Comparison of ENCODE assay signal across 11 cellular contexts in genomic region chr11:27694992-27695391, GRCh38. TPM values are rescaled to one million over a fixed set of nuclear protein-coding genes. Genes with fewer than 3 reads are reported as not detected.
DNase-seq lines count a peak whose midpoint lies in the region; ATAC-seq and TF ChIP-seq lines count a peak whose summit lies in the region.
"Had no signal": no experiment of that assay in that cellular context is flagged by ENCODE, and none has a peak within 500 bp of the region (broad histone marks: within the 10 kb centered on the region; RNA-seq: fewer than 3 reads in every experiment).

No MANE protein-coding gene starts in this region.

- TF ChIP-seq RAD21 in neural cell (conservative IDR thresholded peaks at IDR 0.05): peak; percentile 66

- peak; percentile 50 for TF ChIP-seq CTCF in astrocyte of the spinal cord (IDR thresholded peaks at IDR 0.05; ENCODE audit: low read depth, low read length)
- TF ChIP-seq CTCF in neural cell (IDR thresholded peaks at IDR 0.05; ENCODE audit: poor library complexity, severe bottlenecking): peak; percentile 66
- TF ChIP-seq CTCF in foreskin fibroblast (IDR thresholded peaks at IDR 0.05; ENCODE audit: low read depth, low read length): no peak

- no peak for ATAC-seq in GM18909 (IDR thresholded peaks at IDR 0.05; ENCODE audit: poor library complexity, unreplicated experiment)
- ATAC-seq: activated T-cell treated with anti-CD3 and anti-CD28 coated beads, Interleukin-2, amount 50 U/mL, for 4 hours had no signal

- H3K9me3 ChIP-seq in MG63 (no peaks in the 10 kb centered on the region), neural cell (ENCODE audit: low read length) (no peaks in the 10 kb centered on the region)
- H3K9me3 ChIP-seq: thoracic aorta had no signal

- H2AFZ ChIP-seq in neural cell (ENCODE audit: low read depth, low read length): no peak overlapping the region

- peak overlapping the region; percentile 82 for H3K4me3 ChIP-seq in MG63
- no peak overlapping the region for H3K4me3 ChIP-seq in astrocyte of the spinal cord (ENCODE audit: low read depth, low read length)
- no peak overlapping the region for H3K4me3 ChIP-seq in neural cell (ENCODE audit: low read length)
- no peak overlapping the region for H3K4me3 ChIP-seq in foreskin fibroblast (ENCODE audit: low read depth in 1 of 2, low read length in 2 of 2)
- H3K4me3 ChIP-seq: thoracic aorta had no signal

- H4K20me1 ChIP-seq in neural cell (ENCODE audit: insufficient read depth): no peaks in the 10 kb centered on the region

- H3K27me3 ChIP-seq in MG63 (no peaks in the 10 kb centered on the region), neural cell (ENCODE audit: insufficient read depth, low read depth, low read length) (peaks cover 52% of the 10 kb centered on the region)

- no peak overlapping the region for H3K27ac ChIP-seq in neural cell (ENCODE audit: low read length)
- H3K27ac ChIP-seq: thoracic aorta had no signal

- no peaks in the 10 kb centered on the region for H3F3A ChIP-seq in neural cell (ENCODE audit: insufficient read depth, low read length, poor library complexity, severe bottlenecking)

- H3K9me2 ChIP-seq in neural cell (ENCODE audit: insufficient read depth, low read length): no peaks in the 10 kb centered on the region

- TF ChIP-seq EP300 in neural cell (conservative IDR thresholded peaks at IDR 0.05; ENCODE audit: poor library complexity, severe bottlenecking): no peak

- H3K36me3 ChIP-seq in MG63 (peaks cover 37% of the 10 kb centered on the region), neural cell (ENCODE audit: insufficient read depth, low read length) (no peaks in the 10 kb centered on the region)
- H3K36me3 ChIP-seq: thoracic aorta had no signal

- peak; percentile 40 for DNase-seq in NCI-H1105 treated with DMSO at 0.1 percent for 48 hours (lab: John Stamatoyannopoulos, UW)
- DNase-seq in NCI-H1105 (lab: John Stamatoyannopoulos, UW): no peak
- DNase-seq in MG63: no peak
- DNase-seq in astrocyte of the spinal cord (ENCODE audit: low read depth, low spot score): peak; percentile 62
- no peak for DNase-seq in activated CD8-positive, alpha-beta memory T cell treated with anti-CD3 and anti-CD28 coated beads, Interleukin-2, amount 50 U/mL, for 4 hours
- no peak for DNase-seq in foreskin fibroblast
- DNase-seq: activated T-cell treated with anti-CD3 and anti-CD28 coated beads, Interleukin-2, amount 50 U/mL, for 4 hours; NCI-H510A had no signal

- no peak overlapping the region for H3K9ac ChIP-seq in neural cell (ENCODE audit: low read length)

- in situ Hi-C loops in astrocyte of the spinal cord (cut with HindIII; ENCODE audit: low sequenced_read_pairs): no loop called here

- no peak overlapping the region for H3K4me2 ChIP-seq in neural cell (ENCODE audit: low read length)

- H3K79me2 ChIP-seq in neural cell (replicated peaks; ENCODE audit: insufficient read depth, low read length): no peaks in the 10 kb centered on the region

TF ChIP-seq in neural cell, 6 proteins besides CTCF, POLR2A, EP300 and RAD21:
- TF ChIP-seq SMC3 (conservative IDR thresholded peaks at IDR 0.05; ENCODE audit: poor library complexity) (peak; percentile 61), MXI1 (conservative IDR thresholded peaks at IDR 0.05; ENCODE audit: poor library complexity, severe bottlenecking) (no peak), EZH2 (IDR thresholded peaks at IDR 0.05; ENCODE audit: borderline replicate concordance, insufficient read depth, low read length, poor library complexity, severe bottlenecking) (no peak), REST (IDR thresholded peaks at IDR 0.05; ENCODE audit: borderline replicate concordance) (no peak), TAF1 (IDR thresholded peaks at IDR 0.05; ENCODE audit: low read depth) (no peak), POLR2AphosphoS5 (IDR thresholded peaks at IDR 0.05) (no peak)

RNA-seq across cellular contexts. Expression of gene BDNF, which starts 5.3 kb away (rescaled TPM):
- 20.6 and 21.2 TPM in 2 replicates for total RNA-seq in MG63 (2014; rRNA removed; shearing (Covaris generic); ENCODE audit: low replicate concordance)
- polyA plus RNA-seq in neural cell: not detected in 2 replicates
- polyA minus RNA-seq in neural cell: not detected in 2 replicates

Comparison
In these comparisons a context has a peak if more than half of its experiments do, and no peak if none do; other contexts are left out.
1. DNase-seq: peak in NCI-H1105 treated with DMSO at 0.1 percent for 48 hours (single experiment) and astrocyte of the spinal cord (single experiment); none in NCI-H1105 (single experiment), MG63 (single experiment), activated CD8-positive, alpha-beta memory T cell treated with anti-CD3 and anti-CD28 coated beads, Interleukin-2, amount 50 U/mL, for 4 hours (single experiment) and foreskin fibroblast (0 of 2).